ENCODE assay signal across 15 cellular contexts in genomic region chr3:194440756-194441155, GRCh38. TPM values are rescaled to one million over a fixed set of nuclear protein-coding genes. Genes with fewer than 3 reads are reported as not detected.
DNase-seq lines count a peak whose midpoint lies in the region; ATAC-seq lines count a peak whose summit lies in the region.
"Had no signal": no experiment of that assay in that cellular context is flagged by ENCODE, and none has a peak within 500 bp of the region (broad histone marks: within the 10 kb centered on the region; RNA-seq: fewer than 3 reads in every experiment).

No MANE protein-coding gene starts in this region.

- ATAC-seq in left colon (peak; percentile 33), GM19324 (IDR thresholded peaks at IDR 0.05; ENCODE audit: low FRiP score, unreplicated experiment) (no peak)
- ATAC-seq: HCT116, SK-N-SH treated with all-trans-retinoic acid at 6 μM for 48 hours had no signal

- intact Hi-C loops in left colon (cut with DNase I, micrococcal nuclease): no loop called here

- DNase-seq in NCI-H2107 treated with DMSO at 0.1 percent for 48 hours (lab: John Stamatoyannopoulos, UW; ENCODE audit: unreplicated experiment): peak; percentile 61
- DNase-seq in NCI-H2107 (lab: John Stamatoyannopoulos, UW): no peak
- DNase-seq in DMS53 (lab: John Stamatoyannopoulos, UW): peak; percentile 44
- peak; percentile 19 for DNase-seq in NCI-H69 (lab: John Stamatoyannopoulos, UW)
- no peak for DNase-seq in left colon
- no peak for DNase-seq in effector CD8-positive, alpha-beta T cell (lab: John Stamatoyannopoulos, UW)
- DNase-seq in activated CD4-positive, alpha-beta T cell treated with anti-CD3 and anti-CD28 coated beads, Interleukin-2, amount 50 U/mL, for 1 hour: no peak
- DNase-seq: AML-193, GM23248, NCI-H1694, RPMI8226, SIG-M5 had no signal

RNA-seq across cellular contexts. Expression of gene GP5, which starts 41.7 kb away (rescaled TPM):
- not detected for total RNA-seq in left colon

RNA-seq across cellular contexts. Expression of gene ATP13A3, which starts 46.0 kb away (rescaled TPM):
- 100 to 1,000 TPM in 1 of 2 donors, 10 to 100 TPM in 1; 95.1 to 110 TPM for total RNA-seq in left colon

Comparison
In these comparisons a context has a peak if more than half of its experiments do, and no peak if none do; other contexts are left out.
1. DNase-seq: peak in NCI-H2107 treated with DMSO at 0.1 percent for 48 hours (single experiment), DMS53 (single experiment) and NCI-H69 (single experiment); none in NCI-H2107 (single experiment), left colon (0 of 2), effector CD8-positive, alpha-beta T cell (single experiment) and activated CD4-positive, alpha-beta T cell treated with anti-CD3 and anti-CD28 coated beads, Interleukin-2, amount 50 U/mL, for 1 hour (single experiment).